24 cellular contexts compared by ENCODE assay signal in the genomic region with DNA sequence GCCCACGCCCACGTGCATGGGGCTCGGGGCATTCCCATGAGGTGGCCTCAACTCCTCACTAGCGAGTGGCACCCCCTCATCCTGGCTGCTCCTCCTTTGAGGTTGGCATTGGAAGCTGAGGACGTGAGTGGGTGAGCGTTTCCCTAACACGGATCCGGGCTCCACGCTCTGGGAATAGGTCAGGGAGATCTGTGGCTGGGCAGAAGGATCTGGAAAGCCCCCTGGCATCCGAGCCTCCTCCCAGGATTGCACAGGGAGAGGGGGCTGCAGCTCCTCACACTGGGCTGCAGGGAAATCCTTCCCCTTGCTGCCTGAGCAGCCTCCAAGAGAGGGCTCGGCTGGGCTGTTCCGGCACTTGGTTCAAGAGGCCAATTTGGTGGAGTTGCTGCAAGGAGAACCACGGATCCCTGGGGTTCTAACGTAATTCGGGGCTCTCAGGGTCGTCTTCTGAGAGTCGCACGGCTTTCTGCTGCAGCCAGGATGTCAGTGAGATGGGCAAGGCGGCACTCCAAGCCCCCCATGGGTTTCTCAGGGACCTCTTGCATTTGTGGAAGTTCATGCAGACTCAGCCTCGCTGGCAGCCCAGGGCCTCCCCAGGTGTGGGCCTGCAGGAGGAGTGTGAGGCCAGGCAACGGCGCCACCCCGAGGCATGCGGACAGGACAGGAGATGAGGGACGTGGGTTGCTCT.
"Had no signal": no experiment of that assay in that cellular context is flagged by ENCODE, and none has a peak within 500 bp of the region (broad histone marks: within the 10 kb centered on the region; RNA-seq: fewer than 3 reads in every experiment).

No MANE protein-coding gene starts in this region.

- H3K9me3 ChIP-seq: esophagus squamous epithelium, gastrocnemius medialis, lower lobe of right lung, ovary, psoas muscle, right atrium auricular region, tibial artery had no signal

- H3K4me1 Mint-ChIP-seq: activated CD4-positive, alpha-beta T cell treated with anti-CD3 and anti-CD28 coated beads, Interleukin-2, amount 10 ng/mL, durations not matched to agents 24 days and 14 days; naive B cell; stimulated activated naive CD8-positive, alpha-beta T cell treated with anti-CD3 and anti-CD28 coated beads, Interleukin-15, amount 100 ng/mL, for 72 hours had no signal

- H3K4me3 ChIP-seq: ascending aorta, dorsolateral prefrontal cortex, esophagus squamous epithelium, gastrocnemius medialis, lower lobe of right lung, neural progenitor cell, ovary, psoas muscle, right atrium auricular region, tibial artery had no signal

- ATAC-seq: activated CD4-positive, CD25-positive, alpha-beta regulatory T cell treated with anti-CD3 and anti-CD28 coated beads, Interleukin-2, amount 50 U/mL, for 24 hours; activated CD8-positive, alpha-beta T cell treated with anti-CD3 and anti-CD28 coated beads, Interleukin-2, amount 10 ng/mL, durations not matched to agents 7 days and 5 days; gastrocnemius medialis; left cardiac atrium; lower lobe of right lung; psoas muscle; SK-N-SH treated with all-trans-retinoic acid at 6 μM for 48 hours; stimulated activated naive CD8-positive, alpha-beta T cell treated with anti-CD3 and anti-CD28 coated beads, Interleukin-15, amount 100 ng/mL, for 72 hours had no signal

- H3K36me3 ChIP-seq: brain microvascular endothelial cell, esophagus squamous epithelium, gastrocnemius medialis, lower lobe of right lung, neural progenitor cell, ovary, right atrium auricular region, tibial artery had no signal

- H3K36me3 Mint-ChIP-seq: naive B cell had no signal

- H3K27me3 Mint-ChIP-seq: activated CD4-positive, alpha-beta T cell treated with anti-CD3 and anti-CD28 coated beads, Interleukin-2, amount 10 ng/mL, durations not matched to agents 24 days and 14 days; activated T-cell treated with anti-CD3 and anti-CD28 coated beads, Interleukin-2, amount 50 U/mL, for 24 hours; naive B cell had no signal

- H3K4me1 ChIP-seq: ascending aorta, gastrocnemius medialis, lower lobe of right lung, psoas muscle, right atrium auricular region, tibial artery had no signal

- H3K4me3 Mint-ChIP-seq: activated CD4-positive, alpha-beta T cell treated with anti-CD3 and anti-CD28 coated beads, Interleukin-2, amount 10 ng/mL, durations not matched to agents 24 days and 14 days; activated CD8-positive, alpha-beta T cell treated with anti-CD3 and anti-CD28 coated beads, Interleukin-2, amount 10 ng/mL, durations not matched to agents 7 days and 5 days; activated naive CD4-positive, alpha-beta T cell treated with anti-CD3 and anti-CD28 coated beads for 36 hours; activated T-cell treated with anti-CD3 and anti-CD28 coated beads, Interleukin-2, amount 50 U/mL, for 24 hours; naive B cell; neural progenitor cell; stimulated activated naive CD8-positive, alpha-beta T cell treated with anti-CD3 and anti-CD28 coated beads, Interleukin-15, amount 100 ng/mL, for 72 hours had no signal

- H3K27ac ChIP-seq: ascending aorta, brain microvascular endothelial cell, dorsolateral prefrontal cortex, esophagus squamous epithelium, gastrocnemius medialis, lower lobe of right lung, neural progenitor cell, ovary, psoas muscle, right atrium auricular region, tibial artery, VCaP had no signal

- H3K27me3 ChIP-seq: ascending aorta, brain microvascular endothelial cell, dorsolateral prefrontal cortex, esophagus squamous epithelium, gastrocnemius medialis, neural progenitor cell, ovary, right atrium auricular region, tibial artery had no signal

- DNase-seq: activated CD4-positive, alpha-beta T cell treated with anti-CD3 and anti-CD28 coated beads, Interleukin-2, amount 10 ng/mL, durations not matched to agents 24 days and 14 days; activated CD8-positive, alpha-beta T cell treated with anti-CD3 and anti-CD28 coated beads, Interleukin-2, amount 10 ng/mL, durations not matched to agents 7 days and 5 days; activated naive CD4-positive, alpha-beta T cell treated with anti-CD3 and anti-CD28 coated beads for 36 hours; activated T-cell treated with anti-CD3 and anti-CD28 coated beads, Interleukin-2, amount 50 U/mL, for 24 hours; brain microvascular endothelial cell; central memory CD4-positive, alpha-beta T cell; esophagus squamous epithelium; gastrocnemius medialis; left cardiac atrium; lower lobe of right lung; naive B cell; psoas muscle; stimulated activated CD4-positive, alpha-beta T cell treated with anti-CD3 and anti-CD28 coated beads, Interleukin-1b, Interleukin-23, amount 100 ng/mL, for 48 hours; stimulated activated naive CD8-positive, alpha-beta T cell treated with anti-CD3 and anti-CD28 coated beads, Interleukin-15, amount 100 ng/mL, for 72 hours had no signal

- H3K9me3 Mint-ChIP-seq: activated CD4-positive, alpha-beta T cell treated with anti-CD3 and anti-CD28 coated beads, Interleukin-2, amount 10 ng/mL, durations not matched to agents 24 days and 14 days; activated naive CD4-positive, alpha-beta T cell treated with anti-CD3 and anti-CD28 coated beads for 36 hours; activated T-cell treated with anti-CD3 and anti-CD28 coated beads, Interleukin-2, amount 50 U/mL, for 24 hours; activated T-helper 2 cell treated with anti-CD3 and anti-CD28 coated beads, Interferon-gamma antibody, Interleukin-2, Interleukin-4, amounts not matched to agents 10 μg/mL and 5 μg/mL and 100 μg/mL, durations not matched to agents 14 hours and 24 hours and 36 hours; naive B cell; neural progenitor cell; stimulated activated naive CD8-positive, alpha-beta T cell treated with anti-CD3 and anti-CD28 coated beads, Interleukin-15, amount 100 ng/mL, for 72 hours had no signal

- H3K27ac Mint-ChIP-seq: activated CD4-positive, alpha-beta T cell treated with anti-CD3 and anti-CD28 coated beads, Interleukin-2, amount 10 ng/mL, durations not matched to agents 24 days and 14 days; activated CD8-positive, alpha-beta T cell treated with anti-CD3 and anti-CD28 coated beads, Interleukin-2, amount 10 ng/mL, durations not matched to agents 7 days and 5 days; activated naive CD4-positive, alpha-beta T cell treated with anti-CD3 and anti-CD28 coated beads for 36 hours; activated T-cell treated with anti-CD3 and anti-CD28 coated beads, Interleukin-2, amount 50 U/mL, for 24 hours; activated T-helper 2 cell treated with anti-CD3 and anti-CD28 coated beads, Interferon-gamma antibody, Interleukin-2, Interleukin-4, amounts not matched to agents 10 μg/mL and 5 μg/mL and 100 μg/mL, durations not matched to agents 14 hours and 24 hours and 36 hours; naive B cell; neural progenitor cell; stimulated activated naive CD8-positive, alpha-beta T cell treated with anti-CD3 and anti-CD28 coated beads, Interleukin-15, amount 100 ng/mL, for 72 hours had no signal
